1 cellular context compared by ENCODE assay signal in genomic region chr17:27471321-27472269, GRCh38.
TF ChIP-seq lines count a peak whose summit lies in the region.

No MANE protein-coding gene starts in this region.

TF ChIP-seq in GM12878, 131 proteins besides CTCF, POLR2A, EP300 and RAD21 (continued from another document and continues in another):
- TF ChIP-seq IKZF2 (IDR thresholded peaks at IDR 0.05) (peak; percentile 100), BMI1 (IDR thresholded peaks at IDR 0.05; ENCODE audit: borderline replicate concordance) (peak; percentile 87), ZNF592 (IDR thresholded peaks at IDR 0.05) (peak; percentile 40; the same call in 1 of the 2 replicates), NFXL1 (IDR thresholded peaks at IDR 0.05; ENCODE audit: borderline replicate concordance) (no peak), IKZF1 (conservative IDR thresholded peaks at IDR 0.05) (peak; percentile 100), CBFB (IDR thresholded peaks at IDR 0.05; ENCODE audit: low read depth) (peak; percentile 67; the same call in 1 of the 2 replicates), SMAD5 (IDR thresholded peaks at IDR 0.05; ENCODE audit: low read depth) (no peak), E2F4 (IDR thresholded peaks at IDR 0.05; ENCODE audit: low read depth, low read length) (no peak), IRF5 (IDR thresholded peaks at IDR 0.05; ENCODE audit: borderline replicate concordance) (no peak), RELA (IDR thresholded peaks at IDR 0.05; ENCODE audit: borderline replicate concordance, partially characterized antibody) (peak; percentile 89), EED (IDR thresholded peaks at IDR 0.05; ENCODE audit: low read depth) (peak; percentile 100), SIX5 (IDR thresholded peaks at IDR 0.05; ENCODE audit: low read depth, low read length, severe bottlenecking) (no peak), TAF1 (IDR thresholded peaks at IDR 0.05; ENCODE audit: borderline replicate concordance, low read depth, low read length) (no peak), MTA3 (IDR thresholded peaks at IDR 0.05; ENCODE audit: borderline replicate concordance, low read length) (peak; percentile 91), BHLHE40 (IDR thresholded peaks at IDR 0.05; ENCODE audit: borderline replicate concordance in 1 of 2, low read depth in 2 of 2, low read length in 1 of 2) (peak; percentile 87 to 90), HDAC6 (IDR thresholded peaks at IDR 0.05; ENCODE audit: unreplicated experiment) (no peak), MTA2 (IDR thresholded peaks at IDR 0.05; ENCODE audit: low read depth) (peak; percentile 98), SUZ12 (IDR thresholded peaks at IDR 0.05; ENCODE audit: unreplicated experiment) (no peak), RUNX3 (IDR thresholded peaks at IDR 0.05; ENCODE audit: low read length) (peak; percentile 97), YY1 (IDR thresholded peaks at IDR 0.05; ENCODE audit: low read depth, low read length) (peak; percentile 30; the same call in 1 of the 2 replicates), USF1 (IDR thresholded peaks at IDR 0.05; ENCODE audit: borderline replicate concordance, extremely low read length, insufficient read depth, low read depth, low read length) (no peak), JUND (IDR thresholded peaks at IDR 0.05; ENCODE audit: low read depth, low read length) (peak; percentile 97), MLLT1 (IDR thresholded peaks at IDR 0.05) (peak; percentile 75), ELK1 (IDR thresholded peaks at IDR 0.05; ENCODE audit: low read depth, low read length) (no peak), BCL3 (IDR thresholded peaks at IDR 0.05; ENCODE audit: borderline replicate concordance, insufficient read depth, low read depth, low read length, poor library complexity, severe bottlenecking) (peak; percentile 90), CUX1 (IDR thresholded peaks at IDR 0.05; ENCODE audit: insufficient replicate concordance, low read depth, low read length) (peak; percentile 89), ZBTB4 (CRISPR knock-in tag; IDR thresholded peaks at IDR 0.05) (no peak), REST (IDR thresholded peaks at IDR 0.05; ENCODE audit: low read depth, low read length) (0 out of 2 replicates have a peak, but pooled peaks have one; percentile 8), NFIC (IDR thresholded peaks at IDR 0.05; ENCODE audit: low read depth, low read length) (peak; percentile 97)
